In genomic region chr16:56311208-56312027, GRCh38 we compare ENCODE assay signal across 12 cellular contexts.
DNase-seq lines count a peak whose midpoint lies in the region; ATAC-seq and TF ChIP-seq lines count a peak whose summit lies in the region.
"Had no signal": no experiment of that assay in that cellular context is flagged by ENCODE, and none has a peak within 500 bp of the region (broad histone marks: within the 10 kb centered on the region; RNA-seq: fewer than 3 reads in every experiment).

No MANE protein-coding gene starts in this region.

- H3K4me3 ChIP-seq in Loucy (ENCODE audit: low read length, poor library complexity, severe bottlenecking), result no peak overlapping the region
- no peak overlapping the region for H3K4me3 ChIP-seq in right lobe of liver
- H3K4me3 ChIP-seq in foreskin fibroblast (ENCODE audit: low read depth in 1 of 2, low read length in 2 of 2), result no peak overlapping the region
- H3K4me3 ChIP-seq in tibial artery, result no peak overlapping the region
- H3K4me3 ChIP-seq: GM23248, vagina had no signal

- H3K9me3 ChIP-seq in Loucy (ENCODE audit: insufficient read depth, low read depth, low read length) (no peaks in the 10 kb centered on the region), right lobe of liver (no peaks in the 10 kb centered on the region), tibial artery (no peaks in the 10 kb centered on the region)
- H3K9me3 ChIP-seq: vagina had no signal

- no CpG with 5 or more reads among the region's 13 CpGs for WGBS in right lobe of liver (ENCODE audit: insufficient coverage, low coverage, low lambda C conversion rate, missing lambda C conversion rate)

- H3K27ac ChIP-seq in right lobe of liver (no peak overlapping the region), tibial artery (no peak overlapping the region)
- H3K27ac ChIP-seq: GM23248, vagina had no signal

- no peaks in the 10 kb centered on the region for H3K4me1 ChIP-seq in Loucy (ENCODE audit: insufficient read depth, low read length, poor library complexity, severe bottlenecking)
- H3K4me1 ChIP-seq in right lobe of liver, result no peaks in the 10 kb centered on the region
- H3K4me1 ChIP-seq in tibial artery, result no peaks in the 10 kb centered on the region
- H3K4me1 ChIP-seq: vagina had no signal

- peak; percentile 34 to 68 (median 54) for ATAC-seq in right lobe of liver

- peak; percentile 70 for TF ChIP-seq CTCF in Loucy (conservative IDR thresholded peaks at IDR 0.05; ENCODE audit: low read length)
- TF ChIP-seq CTCF in right lobe of liver (IDR thresholded peaks at IDR 0.05), result peak in 3 of 4 donors; percentile 7 to 35 (median 22)
- TF ChIP-seq CTCF in foreskin fibroblast (IDR thresholded peaks at IDR 0.05; ENCODE audit: low read depth, low read length), result no peak
- TF ChIP-seq CTCF in tibial artery (IDR thresholded peaks at IDR 0.05), result no peak

- intact Hi-C loops in right lobe of liver (cut with DNase I), result loop anchor here in 1 of 2 donors (10.0 kb wide), 1 partner anchor 267 kb away; no protein-coding TSS in a partner anchor
- intact Hi-C loops in tibial artery (cut with DNase I; ENCODE audit: low total_unique reads), result no loop called here

- H4K20me1 ChIP-seq in Loucy (ENCODE audit: insufficient read depth, low read length, poor library complexity, severe bottlenecking), result no peaks in the 10 kb centered on the region

- H3F3A ChIP-seq in Loucy (ENCODE audit: low read depth), result no peaks in the 10 kb centered on the region

- H3K9me2 ChIP-seq in Loucy (replicated peaks; ENCODE audit: low read depth, low read length), result no peaks in the 10 kb centered on the region

- DNase-seq in DMS53 (lab: John Stamatoyannopoulos, UW) (peak; percentile 95), SHP77 treated with DMSO at 0.1 percent for 48 hours (lab: John Stamatoyannopoulos, UW) (peak; percentile 87), right lobe of liver (no peak), GF-D8 (lab: John Stamatoyannopoulos, UW) (no peak), EL (no peak), foreskin fibroblast (no peak), tibial artery (no peak)
- DNase-seq: anterior cingulate cortex; GM23248; stimulated activated CD4-positive, alpha-beta T cell treated with anti-CD3 and anti-CD28 coated beads, Interleukin-1b, Interleukin-23, amount 100 ng/mL, for 48 hours had no signal

- H3K36me3 ChIP-seq in Loucy (ENCODE audit: insufficient read depth, low read length) (no peaks in the 10 kb centered on the region), right lobe of liver (peaks cover 0 to 3% (median 0%) of the 10 kb centered on the region in 4 donors), tibial artery (no peaks in the 10 kb centered on the region)
- H3K36me3 ChIP-seq: vagina had no signal

- H3K27me3 ChIP-seq in Loucy (ENCODE audit: insufficient read depth, low read length, poor library complexity, severe bottlenecking) (no peaks in the 10 kb centered on the region), right lobe of liver (no peaks in the 10 kb centered on the region), tibial artery (no peaks in the 10 kb centered on the region)
- H3K27me3 ChIP-seq: vagina had no signal

- no peak overlapping the region for H3K4me2 ChIP-seq in Loucy (ENCODE audit: low read depth, low read length, poor library complexity, severe bottlenecking)

- TF ChIP-seq POLR2A in right lobe of liver (IDR thresholded peaks at IDR 0.05), result no peak

- H2AFZ ChIP-seq in Loucy (ENCODE audit: low read length), result no peak overlapping the region
- H2AFZ ChIP-seq: GM23248 had no signal

- no peaks in the 10 kb centered on the region for H3K79me2 ChIP-seq in Loucy (ENCODE audit: insufficient read depth, low read length)

- H3K9ac ChIP-seq in Loucy (ENCODE audit: low read depth, low read length, poor library complexity, severe bottlenecking), result no peak overlapping the region
- H3K9ac ChIP-seq: GM23248 had no signal

Comparison
In these comparisons a context has a peak if more than half of its experiments do, and no peak if none do; other contexts are left out.
1. DNase-seq: peak in DMS53 (single experiment) and SHP77 treated with DMSO at 0.1 percent for 48 hours (single experiment); none in right lobe of liver (0 of 3), GF-D8 (single experiment), EL (single experiment), foreskin fibroblast (0 of 2) and tibial artery (0 of 2).
2. CTCF ChIP-seq: peak in Loucy (single experiment) and right lobe of liver (3 of 4); none in foreskin fibroblast (single experiment) and tibial artery (0 of 2).